ENCODE assay signal across 22 cellular contexts in the genomic region with DNA sequence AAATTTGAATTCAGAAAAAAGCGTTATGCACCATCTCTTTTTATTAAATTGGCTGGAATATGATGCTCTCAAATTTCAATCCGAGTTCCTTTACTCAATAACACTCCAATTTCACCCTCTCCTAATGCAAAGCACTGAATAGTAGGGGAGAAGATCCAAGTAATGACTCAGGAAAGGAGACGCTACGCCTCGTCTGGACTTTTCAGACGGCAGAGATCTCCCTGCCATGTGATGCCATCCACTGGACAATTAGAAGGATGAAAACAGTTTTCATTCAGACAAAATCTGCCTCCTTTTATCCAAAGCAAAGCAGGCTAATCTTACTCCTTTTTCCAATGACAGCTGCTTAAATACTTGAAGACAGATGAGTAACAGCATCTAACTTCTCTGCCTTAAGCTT.
DNase-seq lines count a peak whose midpoint lies in the region; ATAC-seq, FAIRE-seq and TF ChIP-seq lines count a peak whose summit lies in the region.
"Had no signal": no experiment of that assay in that cellular context is flagged by ENCODE, and none has a peak within 500 bp of the region (broad histone marks: within the 10 kb centered on the region; RNA-seq: fewer than 3 reads in every experiment).

No MANE protein-coding gene starts in this region.

- H3K27me3 ChIP-seq in astrocyte (ENCODE audit: insufficient read depth, low read length), result no peaks in the 10 kb centered on the region
- H3K27me3 ChIP-seq in trophoblast cell (ENCODE audit: insufficient read depth, low read length), result no peaks in the 10 kb centered on the region
- no peaks in the 10 kb centered on the region for H3K27me3 ChIP-seq in neural progenitor cell
- H3K27me3 ChIP-seq: BLaER1 treated with 17β-estradiol and CSF1 and Interleukin-3, amounts not matched to agents 10 nM and 100 nM; SJCRH30; testis had no signal

- no peak overlapping the region for H2BK120ac ChIP-seq in trophoblast cell (ENCODE audit: insufficient read depth, low read length, poor library complexity)

- H3K27ac ChIP-seq in astrocyte (ENCODE audit: low read depth, low read length), result no peak overlapping the region
- no peak overlapping the region for H3K27ac ChIP-seq in trophoblast cell (ENCODE audit: low read depth, low read length)
- no peak overlapping the region for H3K27ac ChIP-seq in neural progenitor cell
- H3K27ac ChIP-seq: BLaER1 treated with 17β-estradiol and CSF1 and Interleukin-3, amounts not matched to agents 10 nM and 100 nM; coronary artery; parathyroid adenoma; SJCRH30; testis had no signal

- H3K4me3 Mint-ChIP-seq in astrocyte (ENCODE audit: unreplicated experiment), result no peak overlapping the region
- H3K4me3 Mint-ChIP-seq in neural progenitor cell, result no peak overlapping the region
- H3K4me3 Mint-ChIP-seq: naive B cell had no signal

- H3K9me3 Mint-ChIP-seq in astrocyte (ENCODE audit: unreplicated experiment) (peaks cover 5% of the 10 kb centered on the region), neural progenitor cell (peaks cover 2% of the 10 kb centered on the region)

- no peak overlapping the region for H4K8ac ChIP-seq in trophoblast cell (ENCODE audit: low read depth, low read length)

- H3K4me2 ChIP-seq in astrocyte (ENCODE audit: low read length) (no peak overlapping the region), trophoblast cell (ENCODE audit: low read length) (no peak overlapping the region), neural progenitor cell (no peak overlapping the region)
- H3K4me2 ChIP-seq: BLaER1 treated with 17β-estradiol and CSF1 and Interleukin-3, amounts not matched to agents 10 nM and 100 nM had no signal

- no peak for FAIRE-seq in astrocyte (lab: Jason Lieb, UNC)
- FAIRE-seq: endothelial cell of umbilical vein had no signal

- H2BK5ac ChIP-seq in trophoblast cell (ENCODE audit: low read depth, low read length, poor library complexity), result no peak overlapping the region

- H3K14ac ChIP-seq in trophoblast cell (ENCODE audit: low read length), result no peak overlapping the region

- H3K79me2 ChIP-seq in astrocyte (ENCODE audit: insufficient read depth, low read length) (no peaks in the 10 kb centered on the region), trophoblast cell (ENCODE audit: control insufficient read depth, insufficient read depth, low read length, poor library complexity) (no peaks in the 10 kb centered on the region), neural progenitor cell (ENCODE audit: low read depth) (no peaks in the 10 kb centered on the region)
- H3K79me2 ChIP-seq: parathyroid adenoma had no signal

- H3K23ac ChIP-seq in trophoblast cell (ENCODE audit: low read length), result no peak overlapping the region

- H3K27me3 Mint-ChIP-seq in astrocyte (ENCODE audit: low read depth, unreplicated experiment) (no peaks in the 10 kb centered on the region), neural progenitor cell (ENCODE audit: insufficient read depth, low read depth) (no peaks in the 10 kb centered on the region)
- H3K27me3 Mint-ChIP-seq: naive B cell had no signal

- H3K27ac Mint-ChIP-seq in astrocyte (ENCODE audit: unreplicated experiment) (peak overlapping the region; percentile 3), neural progenitor cell (no peak overlapping the region)
- H3K27ac Mint-ChIP-seq: naive B cell had no signal

- H4K20me1 ChIP-seq in astrocyte (ENCODE audit: insufficient read depth, low read length) (no peaks in the 10 kb centered on the region), neural progenitor cell (ENCODE audit: low read depth) (no peaks in the 10 kb centered on the region)
- H4K20me1 ChIP-seq: BLaER1 treated with 17β-estradiol and CSF1 and Interleukin-3, amounts not matched to agents 10 nM and 100 nM had no signal

- no peak overlapping the region for H3K4ac ChIP-seq in trophoblast cell (ENCODE audit: low read depth, low read length)

- peaks cover 4% of the 10 kb centered on the region for H3K4me1 Mint-ChIP-seq in astrocyte (ENCODE audit: low read depth, unreplicated experiment)
- H3K4me1 Mint-ChIP-seq in neural progenitor cell, result no peaks in the 10 kb centered on the region
- H3K4me1 Mint-ChIP-seq: naive B cell had no signal

- H4K91ac ChIP-seq in trophoblast cell (ENCODE audit: low read depth, low read length), result no peak overlapping the region

- H2AFZ ChIP-seq in astrocyte (ENCODE audit: low read depth, low read length) (no peak overlapping the region), trophoblast cell (ENCODE audit: insufficient read depth, low read length, poor library complexity) (no peak overlapping the region), neural progenitor cell (replicated peaks) (no peak overlapping the region)
- H2AFZ ChIP-seq: parathyroid adenoma had no signal

- H4K12ac ChIP-seq in trophoblast cell (ENCODE audit: low read depth, low read length), result no peak overlapping the region

- WGBS in trophoblast cell (ENCODE audit: extremely low coverage, insufficient coverage, insufficient read length), result no CpG with 5 or more reads among the region's 6 CpGs

- TF ChIP-seq CTCF in AG10803 (conservative IDR thresholded peaks at IDR 0.05; ENCODE audit: low read length), result peak; percentile 52
- TF ChIP-seq CTCF in astrocyte (IDR thresholded peaks at IDR 0.05; ENCODE audit: insufficient read depth, low read depth, low read length), result no peak
- TF ChIP-seq CTCF in neural progenitor cell (IDR thresholded peaks at IDR 0.05), result no peak

- no peak overlapping the region for H2BK12ac ChIP-seq in trophoblast cell (ENCODE audit: low read length)

- H3K9me3 ChIP-seq in astrocyte (ENCODE audit: insufficient read depth, low read depth, low read length), result no peaks in the 10 kb centered on the region
- no peaks in the 10 kb centered on the region for H3K9me3 ChIP-seq in trophoblast cell (ENCODE audit: insufficient read depth, low read depth, low read length)
- H3K9me3 ChIP-seq in neural progenitor cell (ENCODE audit: low read depth), result no peaks in the 10 kb centered on the region
- H3K9me3 ChIP-seq: SJCRH30, testis had no signal

- no peak overlapping the region for H2AK5ac ChIP-seq in trophoblast cell (ENCODE audit: low read length)

- no peaks in the 10 kb centered on the region for H3K79me1 ChIP-seq in trophoblast cell (ENCODE audit: low read length)

- no peaks in the 10 kb centered on the region for H3F3A ChIP-seq in neural progenitor cell (ENCODE audit: low read depth)

- H3K18ac ChIP-seq in trophoblast cell (ENCODE audit: low read length), result no peak overlapping the region

- H3K4me1 ChIP-seq in astrocyte (ENCODE audit: insufficient read depth, low read length) (no peaks in the 10 kb centered on the region), trophoblast cell (ENCODE audit: control insufficient read depth in 1 of 2, insufficient read depth in 2 of 2, low read length in 2 of 2) (no peaks in the 10 kb centered on the region), neural progenitor cell (no peaks in the 10 kb centered on the region)
- H3K4me1 ChIP-seq: BLaER1 treated with 17β-estradiol and CSF1 and Interleukin-3, amounts not matched to agents 10 nM and 100 nM; parathyroid adenoma; SJCRH30; testis had no signal

- no peak overlapping the region for H3K9ac ChIP-seq in astrocyte (ENCODE audit: low read length)
- H3K9ac ChIP-seq in trophoblast cell (ENCODE audit: low read length), result no peak overlapping the region
- no peak overlapping the region for H3K9ac ChIP-seq in neural progenitor cell
- H3K9ac ChIP-seq: BLaER1 treated with 17β-estradiol and CSF1 and Interleukin-3, amounts not matched to agents 10 nM and 100 nM; parathyroid adenoma had no signal

- H3K36me3 Mint-ChIP-seq in astrocyte (ENCODE audit: low read depth, unreplicated experiment) (no peaks in the 10 kb centered on the region), neural progenitor cell (peaks cover 2% of the 10 kb centered on the region)

- DNase-seq in AG10803 (ENCODE audit: low read depth) (peak; percentile 74), HT-29 (ENCODE audit: low spot score) (peak; percentile 31), astrocyte (ENCODE audit: low read depth) (peak; percentile 45), medulla oblongata (ENCODE audit: extremely low spot score) (peak; percentile 21), trophoblast cell (no peak), neural progenitor cell (ENCODE audit: low spot score) (no peak)
- DNase-seq: activated CD8-positive, alpha-beta memory T cell treated with anti-CD3 and anti-CD28 coated beads, Interleukin-2, amount 50 U/mL, for 4 hours; activated naive CD4-positive, alpha-beta T cell treated with Interleukin-2 at 50 U/mL for 16 hours; DMS153; glutamatergic neuron; left ventricle myocardium superior; naive B cell; NCI-H1930; NCI-H526; testis had no signal

- H3K36me3 ChIP-seq in astrocyte (ENCODE audit: insufficient read depth, low read length) (no peaks in the 10 kb centered on the region), trophoblast cell (ENCODE audit: control insufficient read depth in 1 of 2, insufficient read depth in 2 of 2, low read length in 2 of 2) (no peaks in the 10 kb centered on the region), neural progenitor cell (no peaks in the 10 kb centered on the region)
- H3K36me3 ChIP-seq: BLaER1 treated with 17β-estradiol and CSF1 and Interleukin-3, amounts not matched to agents 10 nM and 100 nM; SJCRH30 had no signal

- no peak for ATAC-seq in GM21423 (IDR thresholded peaks at IDR 0.05; ENCODE audit: unreplicated experiment)
- no peak for ATAC-seq in HG02588 (IDR thresholded peaks at IDR 0.05; ENCODE audit: unreplicated experiment)
- ATAC-seq: left ventricle myocardium superior had no signal

- H3K4me3 ChIP-seq in AG10803 (ENCODE audit: low read length) (no peak overlapping the region), astrocyte (ENCODE audit: insufficient read depth, low read depth, low read length) (no peak overlapping the region), trophoblast cell (ENCODE audit: low read depth, low read length) (no peak overlapping the region), neural progenitor cell (no peak overlapping the region)
- H3K4me3 ChIP-seq: BLaER1 treated with 17β-estradiol and CSF1 and Interleukin-3, amounts not matched to agents 10 nM and 100 nM; coronary artery; SJCRH30; testis had no signal

Comparison
In these comparisons a context has a peak if more than half of its experiments do, and no peak if none do; other contexts are left out.
1. DNase-seq: peak in AG10803 (single experiment), HT-29 (single experiment), astrocyte (single experiment) and medulla oblongata (single experiment); none in trophoblast cell (0 of 2) and neural progenitor cell (single experiment).